8 cellular contexts compared by ENCODE assay signal in the genomic region with DNA sequence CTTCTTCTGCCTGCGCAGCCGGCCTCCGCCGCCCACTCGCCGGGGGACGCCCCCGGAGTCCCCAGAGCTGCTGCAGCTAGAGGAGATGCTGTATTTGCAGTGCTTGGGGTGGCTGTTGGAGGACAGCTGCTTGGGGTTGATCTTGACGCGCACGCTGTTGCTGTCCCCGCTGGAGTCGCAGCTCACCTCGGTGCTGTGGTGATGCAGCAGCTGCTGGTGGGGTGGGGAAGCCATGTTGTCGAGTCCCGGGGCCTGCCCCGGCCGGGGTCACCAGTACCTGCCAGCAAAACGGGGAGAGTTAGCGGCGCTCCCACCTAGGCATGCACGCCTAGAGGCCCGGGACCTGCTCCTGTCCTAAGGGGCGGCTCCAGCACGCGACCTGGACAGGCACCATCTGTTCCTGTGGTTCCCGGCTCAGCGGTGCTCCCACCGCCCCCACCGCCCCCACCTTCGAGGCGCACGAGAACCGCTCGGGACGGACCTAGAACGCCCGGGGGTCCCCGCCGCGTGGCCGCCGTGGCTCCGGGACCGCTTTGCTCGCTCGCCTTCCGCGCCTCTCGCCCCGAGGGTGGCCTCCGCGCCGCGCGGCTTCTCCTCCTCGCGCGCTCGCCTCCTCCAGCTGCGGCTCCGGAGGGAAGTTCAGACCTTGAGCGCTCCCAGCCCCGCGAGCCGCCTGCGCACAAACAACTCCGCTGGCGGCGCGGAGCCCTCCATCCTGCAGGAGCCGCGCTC.
DNase-seq lines count a peak whose midpoint lies in the region; ATAC-seq and TF ChIP-seq lines count a peak whose summit lies in the region.

No MANE protein-coding gene starts in this region.

- H3K9ac ChIP-seq in mucosa of stomach (ENCODE audit: low read length) = peak overlapping the region; percentile 25

- H3K9me3 ChIP-seq in HAP-1 = 0 out of 2 replicates have a peak, but pooled peaks cover 2% of the 10 kb centered on the region
- no peaks in the 10 kb centered on the region for H3K9me3 ChIP-seq in mucosa of stomach (ENCODE audit: control insufficient read depth, low read length)

- peak overlapping the region; percentile 55 for H3K4me3 ChIP-seq in HAP-1
- H3K4me3 ChIP-seq in epithelial cell of esophagus (ENCODE audit: low read length) = peak overlapping the region; percentile 48
- no peak overlapping the region for H3K4me3 ChIP-seq in mucosa of stomach (ENCODE audit: low read length)

- H3K36me3 ChIP-seq in HAP-1 (replicated peaks) = peaks cover 16% of the 10 kb centered on the region
- H3K36me3 ChIP-seq in mucosa of stomach (ENCODE audit: control insufficient read depth, insufficient read depth, low read length) = no peaks in the 10 kb centered on the region

- no peaks in the 10 kb centered on the region for H3K9me3 Mint-ChIP-seq in stimulated activated naive CD8-positive, alpha-beta T cell treated with anti-CD3 and anti-CD28 coated beads, Interleukin-15, amount 100 ng/mL, for 72 hours

- peaks cover 19% of the 10 kb centered on the region for H3K27me3 Mint-ChIP-seq in stimulated activated naive CD8-positive, alpha-beta T cell treated with anti-CD3 and anti-CD28 coated beads, Interleukin-15, amount 100 ng/mL, for 72 hours

- H3K27ac Mint-ChIP-seq in stimulated activated naive CD8-positive, alpha-beta T cell treated with anti-CD3 and anti-CD28 coated beads, Interleukin-15, amount 100 ng/mL, for 72 hours = no peak overlapping the region

- H3K27me3 ChIP-seq in HAP-1 (ENCODE audit: low read depth) = no peaks in the 10 kb centered on the region
- no peaks in the 10 kb centered on the region for H3K27me3 ChIP-seq in mucosa of stomach (ENCODE audit: control insufficient read depth, insufficient read depth, low read length)

- ATAC-seq in stimulated activated naive CD8-positive, alpha-beta T cell treated with anti-CD3 and anti-CD28 coated beads, Interleukin-15, amount 100 ng/mL, for 72 hours = peak; percentile 66
- ATAC-seq in GM21529 (IDR thresholded peaks at IDR 0.05; ENCODE audit: unreplicated experiment) = no peak

- in situ Hi-C loops in HAP-1 (cut with MboI; ENCODE audit: low sequenced_read_pairs) = no loop called here

- H3K4me1 ChIP-seq in HAP-1 (peaks cover 34% of the 10 kb centered on the region), mucosa of stomach (ENCODE audit: control insufficient read depth, insufficient read depth, low read length) (peaks cover 40% of the 10 kb centered on the region)

- peak; percentile 7 for DNase-seq in DMS114 treated with DMSO at 0.1 percent for 48 hours (lab: John Stamatoyannopoulos, UW; ENCODE audit: unreplicated experiment)
- peak in 1 of 2 experiments; percentile 67 for DNase-seq in HAP-1 (ENCODE audit: low spot score in 2 of 2)
- DNase-seq in NCI-H2171 (lab: John Stamatoyannopoulos, UW) = peak; percentile 42
- peak; percentile 53 for DNase-seq in activated CD8-positive, alpha-beta memory T cell treated with anti-CD3 and anti-CD28 coated beads, Interleukin-2, amount 50 U/mL, for 4 hours
- DNase-seq in epithelial cell of esophagus (ENCODE audit: low read depth) = peak; percentile 72
- DNase-seq in stimulated activated naive CD8-positive, alpha-beta T cell treated with anti-CD3 and anti-CD28 coated beads, Interleukin-15, amount 100 ng/mL, for 72 hours = peak; percentile 42 to 48

- H3K4me3 Mint-ChIP-seq in stimulated activated naive CD8-positive, alpha-beta T cell treated with anti-CD3 and anti-CD28 coated beads, Interleukin-15, amount 100 ng/mL, for 72 hours = peak overlapping the region; percentile 61 to 89

- H3K4me1 Mint-ChIP-seq in stimulated activated naive CD8-positive, alpha-beta T cell treated with anti-CD3 and anti-CD28 coated beads, Interleukin-15, amount 100 ng/mL, for 72 hours = peaks cover 58% of the 10 kb centered on the region

- TF ChIP-seq CTCF in epithelial cell of esophagus (IDR thresholded peaks at IDR 0.05; ENCODE audit: insufficient read depth, low read depth, low read length, missing control alignments) = no peak
